In genomic region chr3:160498202-160498601, GRCh38 we compare ENCODE assay signal across 8 cellular contexts.
"Had no signal": no experiment of that assay in that cellular context is flagged by ENCODE, and none has a peak within 500 bp of the region (broad histone marks: within the 10 kb centered on the region; RNA-seq: fewer than 3 reads in every experiment).

No MANE protein-coding gene starts in this region.

- DNase-seq: H9, HCEC 1CT, KG1 had no signal

- FAIRE-seq: H1, H54, HTR-8/SVneo had no signal

- H3K4me1 Mint-ChIP-seq: GM23338, H9, IgD-negative memory B cell had no signal

- H3K27ac Mint-ChIP-seq: GM23338, H9, IgD-negative memory B cell had no signal

- H3K4me3 Mint-ChIP-seq: GM23338, H9, IgD-negative memory B cell had no signal

- H2AFZ ChIP-seq: GM23338 had no signal

- H3K4me2 ChIP-seq: GM23338 had no signal

- H3K27me3 Mint-ChIP-seq: IgD-negative memory B cell had no signal

- H3K4me3 ChIP-seq: GM23338 had no signal

- H3K9me3 Mint-ChIP-seq: GM23338, H9, IgD-negative memory B cell had no signal

- ATAC-seq: GM23338 had no signal
